Comparison of ENCODE assay signal across 21 cellular contexts in the genomic region with DNA sequence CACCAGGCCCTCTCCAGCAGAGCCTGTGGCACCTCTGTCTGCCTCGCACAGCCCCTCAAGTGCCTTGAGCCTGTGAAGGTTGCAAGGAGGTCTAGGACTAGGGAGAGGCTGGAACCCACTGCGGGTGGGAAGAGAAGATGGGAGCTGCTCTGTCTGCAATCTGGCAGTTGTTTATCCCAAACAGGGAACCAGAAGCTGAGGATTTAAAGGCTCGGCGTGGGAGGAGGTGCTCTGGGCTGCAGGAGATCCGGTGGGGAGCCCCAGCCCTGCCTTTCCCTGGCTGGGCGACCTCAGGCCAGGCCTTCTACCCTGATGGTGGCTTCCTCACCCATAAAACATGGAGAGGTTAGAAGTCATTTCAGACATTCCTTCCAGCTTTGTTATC.
DNase-seq lines count a peak whose midpoint lies in the region; ATAC-seq, FAIRE-seq and TF ChIP-seq lines count a peak whose summit lies in the region.
"Had no signal": no experiment of that assay in that cellular context is flagged by ENCODE, and none has a peak within 500 bp of the region (broad histone marks: within the 10 kb centered on the region; RNA-seq: fewer than 3 reads in every experiment).

No MANE protein-coding gene starts in this region.

- no peaks in the 10 kb centered on the region; the same call in 1 of the 2 replicates for H4K20me1 ChIP-seq in HepG2 (ENCODE audit: insufficient read depth, low read length)

- CTCF ChIA-PET in WTC11 (lab: Charles Lee) (interaction anchor here (0.6 to 1.6 kb wide), 14 partner anchors 12 to 192 kb away, joined by 3 to 7 read pairs (median 4); no protein-coding TSS in a partner anchor), HepG2 (lab: Yijun Ruan, JAX; ENCODE audit: low intra/inter-chr PET ratio, low total read pairs) (interaction anchor here (0.9 to 2.1 kb wide), 3 partner anchors 120 to 265 kb away, joined by 3 to 8 read pairs (median 7); no protein-coding TSS in a partner anchor)

- no peaks in the 10 kb centered on the region for H3K79me2 ChIP-seq in HepG2 (ENCODE audit: insufficient read depth, low read length)

- no peak overlapping the region for H3K4me2 ChIP-seq in HepG2 (ENCODE audit: low read depth, low read length)

- TF ChIP-seq RAD21 in HepG2 (CRISPR knock-in tag; IDR thresholded peaks at IDR 0.05), result no peak

- no peak for FAIRE-seq in HepG2 (lab: Jason Lieb, UNC)
- FAIRE-seq: A204.1, H1, HTR-8/SVneo, kidney, TTC549 had no signal

- in situ Hi-C loops in HepG2 (cut with HindIII; ENCODE audit: extremely low pct_ligation_motif_present, low pct_unique_long_range_greater_than_20kb), result no loop called here

- no peak overlapping the region for H3K4me3 ChIP-seq in right atrium auricular region
- H3K4me3 ChIP-seq in HepG2 (replicated peaks in 1 of 3; ENCODE audit: insufficient read depth in 1 of 3, low read depth in 2 of 3, low read length in 3 of 3), result no peak overlapping the region
- H3K4me3 ChIP-seq in tibial artery, result no peak overlapping the region
- H3K4me3 ChIP-seq in adrenal gland, result no peak overlapping the region
- H3K4me3 ChIP-seq: gastrocnemius medialis, right lobe of liver, stomach had no signal

- no peak for TF ChIP-seq EP300 in HepG2 (IDR thresholded peaks at IDR 0.05; ENCODE audit: low read depth in 2 of 2, low read length in 2 of 2)
- TF ChIP-seq EP300 in HepG2 (CRISPR knock-in tag; IDR thresholded peaks at IDR 0.05; ENCODE audit: borderline replicate concordance), result no peak

- BruUV-seq in HepG2 (replicated peaks; lab: Mats Ljungman, UMichigan), result no TSS peak

- ATAC-seq in WTC11 (no peak; the same call in 1 of the 2 replicates), HepG2 (no peak), GM21717 (IDR thresholded peaks at IDR 0.05; ENCODE audit: unreplicated experiment) (no peak)
- ATAC-seq: gastrocnemius medialis had no signal

- no peak overlapping the region for H3K9ac ChIP-seq in HepG2 (ENCODE audit: insufficient read depth, low read depth, low read length)

- TF ChIP-seq CTCF in right atrium auricular region (IDR thresholded peaks at IDR 0.05), result no peak
- no peak for TF ChIP-seq CTCF in WTC11 (IDR thresholded peaks at IDR 0.05)
- no peak for TF ChIP-seq CTCF in HepG2 (CRISPR knock-in tag; IDR thresholded peaks at IDR 0.05)
- no peak for TF ChIP-seq CTCF in tibial artery (IDR thresholded peaks at IDR 0.05)
- no peak for TF ChIP-seq CTCF in adrenal gland (IDR thresholded peaks at IDR 0.05)

- no peak overlapping the region for H3K27ac Mint-ChIP-seq in WTC11
- H3K27ac Mint-ChIP-seq: activated CD4-positive, alpha-beta T cell treated with anti-CD3 and anti-CD28 coated beads for 36 hours; activated naive CD4-positive, alpha-beta T cell treated with anti-CD3 and anti-CD28 coated beads, Interleukin-2, amount 10 ng/mL, durations not matched to agents 7 days and 5 days had no signal

- H3K27me3 ChIP-seq in right atrium auricular region, result no peaks in the 10 kb centered on the region
- H3K27me3 ChIP-seq in HepG2 (ENCODE audit: control insufficient read depth in 1 of 2, insufficient read depth in 2 of 2, low read length in 2 of 2), result no peaks in the 10 kb centered on the region
- H3K27me3 ChIP-seq in tibial artery, result no peaks in the 10 kb centered on the region
- no peaks in the 10 kb centered on the region for H3K27me3 ChIP-seq in adrenal gland
- H3K27me3 ChIP-seq: gastrocnemius medialis, right lobe of liver, stomach had no signal

- 89% methylated on average over 5 of the region's 6 CpGs for WGBS in HepG2 (ENCODE audit: low lambda C conversion rate)
- WGBS in adrenal gland, 4 donors, result 57 to 88% (median 72%) methylated on average over 5 to 6 of the region's 6 CpGs

- TF ChIP-seq POLR2A in HepG2 (IDR thresholded peaks at IDR 0.05; ENCODE audit: insufficient read depth in 1 of 2, low read depth in 2 of 2, low read length in 2 of 2), result no peak
- no peak for TF ChIP-seq POLR2A in adrenal gland (IDR thresholded peaks at IDR 0.05)

- peaks cover 13% of the 10 kb centered on the region for H3K4me1 Mint-ChIP-seq in WTC11

- no peaks in the 10 kb centered on the region for H3K27me3 Mint-ChIP-seq in WTC11 (ENCODE audit: low read depth)
- H3K27me3 Mint-ChIP-seq: central memory CD8-positive, alpha-beta T cell had no signal

- no peaks in the 10 kb centered on the region for H3K36me3 Mint-ChIP-seq in WTC11
- H3K36me3 Mint-ChIP-seq: activated naive CD4-positive, alpha-beta T cell treated with anti-CD3 and anti-CD28 coated beads, Interleukin-2, amount 10 ng/mL, durations not matched to agents 7 days and 5 days; naive thymus-derived CD4-positive, alpha-beta T cell had no signal

- H3K9me3 ChIP-seq in right atrium auricular region, result no peaks in the 10 kb centered on the region
- no peaks in the 10 kb centered on the region for H3K9me3 ChIP-seq in HepG2 (ENCODE audit: low read length)
- no peaks in the 10 kb centered on the region for H3K9me3 ChIP-seq in tibial artery
- H3K9me3 ChIP-seq in adrenal gland (replicated peaks in 1 of 3), result no peaks in the 10 kb centered on the region
- H3K9me3 ChIP-seq: gastrocnemius medialis, right lobe of liver, stomach had no signal

- no peak overlapping the region for H3K4me3 Mint-ChIP-seq in WTC11
- H3K4me3 Mint-ChIP-seq: activated CD4-positive, alpha-beta T cell treated with anti-CD3 and anti-CD28 coated beads for 36 hours; activated naive CD4-positive, alpha-beta T cell treated with anti-CD3 and anti-CD28 coated beads, Interleukin-2, amount 10 ng/mL, durations not matched to agents 7 days and 5 days; central memory CD8-positive, alpha-beta T cell; naive thymus-derived CD4-positive, alpha-beta T cell had no signal

- peaks cover 6% of the 10 kb centered on the region for H3K9me3 Mint-ChIP-seq in WTC11
- H3K9me3 Mint-ChIP-seq: activated naive CD4-positive, alpha-beta T cell treated with anti-CD3 and anti-CD28 coated beads, Interleukin-2, amount 10 ng/mL, durations not matched to agents 7 days and 5 days; central memory CD8-positive, alpha-beta T cell; naive thymus-derived CD4-positive, alpha-beta T cell had no signal

- peak overlapping the region; percentile 3 to 98 for H3K27ac ChIP-seq in right atrium auricular region
- H3K27ac ChIP-seq in HepG2 (ENCODE audit: extremely low read length, insufficient read depth, low read length), result no peak overlapping the region
- peak overlapping the region; percentile 81 to 92 for H3K27ac ChIP-seq in tibial artery
- H3K27ac ChIP-seq in adrenal gland, result peak overlapping the region in 1 of 5 donors; percentile 59
- H3K27ac ChIP-seq: gastrocnemius medialis had no signal

- POLR2A ChIA-PET in WTC11 (lab: Charles Lee) (no interaction called here), HepG2 (lab: Yijun Ruan, JAX) (no interaction called here)

- no peak overlapping the region for H2AFZ ChIP-seq in HepG2 (ENCODE audit: low read length)

- DNase-seq in right atrium auricular region (ENCODE audit: low spot score) (no peak), cardiac septum (ENCODE audit: low spot score) (no peak), WTC11 (ENCODE audit: low spot score) (no peak), HepG2 (ENCODE audit: low spot score) (no peak), tibial artery (no peak), adrenal gland (no peak), NCI-H2227 treated with DMSO at 0.1 percent for 48 hours (lab: John Stamatoyannopoulos, UW) (no peak)
- DNase-seq: gastrocnemius medialis, SW 1271 had no signal

- H3K4me1 ChIP-seq in right atrium auricular region, result peaks cover 0 to 82% of the 10 kb centered on the region in 2 donors
- H3K4me1 ChIP-seq in HepG2 (ENCODE audit: insufficient read depth, low read length), result peaks cover 39% of the 10 kb centered on the region
- peaks cover 14 to 63% (median 51%) of the 10 kb centered on the region in 4 donors for H3K4me1 ChIP-seq in tibial artery
- peaks cover under 1 to 35% of the 10 kb centered on the region in 2 donors for H3K4me1 ChIP-seq in adrenal gland (replicated peaks in 1 of 2)

- H3K36me3 ChIP-seq in right atrium auricular region (no peaks in the 10 kb centered on the region), HepG2 (replicated peaks in 1 of 2; ENCODE audit: control insufficient read depth in 1 of 2, insufficient read depth in 2 of 2, low read length in 2 of 2) (peaks cover 1 to 15% of the 10 kb centered on the region in 2 experiments; a peak in 3 of 5 replicates), tibial artery (peaks cover 0 to 34% (median 11%) of the 10 kb centered on the region in 3 donors), adrenal gland (replicated peaks in 1 of 2) (peaks cover 0 to 3% of the 10 kb centered on the region in 2 donors)
- H3K36me3 ChIP-seq: gastrocnemius medialis, right lobe of liver had no signal

- intact Hi-C loops in cardiac septum (cut with DNase I) (no loop called here), HepG2 (cut with micrococcal nuclease; ENCODE audit: unreplicated experiment) (no loop called here), tibial artery (cut with DNase I; ENCODE audit: low total_unique reads) (loop anchor here (10.0 kb wide), 3 partner anchors 268 to 638 kb away; no protein-coding TSS in a partner anchor), adrenal gland (cut with DNase I) (loop anchor here in 1 of 2 donors (5.0 to 10.0 kb wide), 2 partner anchors 176 to 268 kb away; partner anchors contain the start of gene SMAD7)

TF ChIP-seq in HepG2, 621 proteins besides CTCF, POLR2A, EP300 and RAD21:
- TF ChIP-seq ETV5 (CRISPR knock-in tag; IDR thresholded peaks at IDR 0.05; ENCODE audit: borderline replicate concordance) (0 out of 2 replicates have a peak, but pooled peaks have one; percentile 4), ZNF205 (CRISPR knock-in tag; IDR thresholded peaks at IDR 0.05) (no peak), JUNB (CRISPR knock-in tag; IDR thresholded peaks at IDR 0.05; ENCODE audit: borderline replicate concordance) (no peak), TOPORS (CRISPR knock-in tag; IDR thresholded peaks at IDR 0.05) (no peak), ZNF546 (CRISPR knock-in tag; conservative IDR thresholded peaks at IDR 0.05) (no peak), TFDP1 (CRISPR knock-in tag; IDR thresholded peaks at IDR 0.05; ENCODE audit: borderline replicate concordance) (no peak)
